In the genomic region with DNA sequence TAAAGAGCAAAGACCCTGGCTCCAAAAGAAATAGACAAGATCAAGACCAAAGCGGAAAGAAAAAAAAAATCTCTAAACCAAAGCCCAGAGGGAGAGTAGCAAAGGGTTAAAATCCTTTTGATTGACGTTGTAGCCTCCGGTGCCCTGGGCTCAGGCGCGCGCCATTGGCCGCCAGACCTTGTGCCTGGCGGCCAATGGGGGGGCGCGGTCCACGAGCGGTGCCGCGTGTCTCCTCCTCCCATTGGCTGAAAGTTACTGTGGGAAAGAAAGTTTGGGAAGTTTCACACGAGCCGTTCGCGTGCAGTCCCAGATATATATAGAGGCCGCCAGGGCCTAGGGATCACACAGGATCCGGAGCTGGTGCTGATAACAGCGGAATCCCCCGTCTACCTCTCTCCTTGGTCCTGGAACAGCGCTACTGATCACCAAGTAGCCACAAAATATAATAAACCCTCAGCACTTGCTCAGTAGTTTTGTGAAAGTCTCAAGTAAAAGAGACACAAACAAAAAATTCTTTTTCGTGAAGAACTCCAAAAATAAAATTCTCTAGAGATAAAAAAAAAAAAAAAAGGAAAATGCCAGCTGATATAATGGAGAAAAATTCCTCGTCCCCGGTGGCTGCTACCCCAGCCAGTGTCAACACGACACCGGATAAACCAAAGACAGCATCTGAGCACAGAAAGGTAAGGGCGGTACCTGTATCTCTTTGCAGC, we compare ENCODE assay signal across 9 cellular contexts. TPM values are rescaled to one million over a fixed set of nuclear protein-coding genes. Genes with fewer than 3 reads are reported as not detected.
DNase-seq lines count a peak whose midpoint lies in the region; ATAC-seq and TF ChIP-seq lines count a peak whose summit lies in the region.
"Had no signal": no experiment of that assay in that cellular context is flagged by ENCODE, and none has a peak within 500 bp of the region (broad histone marks: within the 10 kb centered on the region; RNA-seq: fewer than 3 reads in every experiment).

A gene with protein sequence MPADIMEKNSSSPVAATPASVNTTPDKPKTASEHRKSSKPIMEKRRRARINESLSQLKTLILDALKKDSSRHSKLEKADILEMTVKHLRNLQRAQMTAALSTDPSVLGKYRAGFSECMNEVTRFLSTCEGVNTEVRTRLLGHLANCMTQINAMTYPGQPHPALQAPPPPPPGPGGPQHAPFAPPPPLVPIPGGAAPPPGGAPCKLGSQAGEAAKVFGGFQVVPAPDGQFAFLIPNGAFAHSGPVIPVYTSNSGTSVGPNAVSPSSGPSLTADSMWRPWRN (plus strand): TSS at position 343 of the 713 bp plus-strand sequence. CDS start 233 bp downstream, at position 576.

- DNase-seq in CD4-positive, alpha-beta memory T cell = peak in 4 of 5 donors; percentile 33 to 61 (median 39)
- DNase-seq in LNCaP clone FGC (ENCODE audit: low read depth) = peak; percentile 90
- DNase-seq in RPMI7951 (ENCODE audit: low read depth) = peak; percentile 98
- DNase-seq in ascending aorta (ENCODE audit: low spot score in 2 of 2) = peak; percentile 81 to 97
- peak; percentile 92 to 96 for DNase-seq in heart right ventricle
- DNase-seq in osteoblast (ENCODE audit: insufficient read length, low spot score, missing footprints) = peak; percentile 100

- H3K9me3 Mint-ChIP-seq in CD4-positive, alpha-beta memory T cell = no peaks in the 10 kb centered on the region

- peak within 1 kb of the TSS; percentile 95 for H3K4me2 ChIP-seq in osteoblast (ENCODE audit: insufficient read depth, low read length)

- peaks cover 28 to 70% (median 41%) of the 10 kb centered on the region in 4 donors for H3K4me1 Mint-ChIP-seq in CD4-positive, alpha-beta memory T cell

- WGBS in heart right ventricle, 2 donors = 1% methylated on average over 29 of the region's 29 CpGs

- CTCF ChIA-PET in CD4-positive, alpha-beta memory T cell (lab: Charles Lee; ENCODE audit: partially characterized antibody) = interaction anchor here (0.7 to 1.5 kb wide), 3 partner anchors 76 to 355 kb away, joined by 3 to 6 read pairs (median 3); no protein-coding TSS in a partner anchor

- peaks cover 24% of the 10 kb centered on the region for H3K27me3 ChIP-seq in CD4-positive, alpha-beta memory T cell (ENCODE audit: insufficient read depth, low read length)
- H3K27me3 ChIP-seq in ascending aorta (no peaks in the 10 kb centered on the region), heart right ventricle (peaks cover 0 to 94% (median 0%) of the 10 kb centered on the region in 7 donors), osteoblast (ENCODE audit: insufficient read depth, low read length) (no peaks in the 10 kb centered on the region)

- H3K9me3 ChIP-seq in CD4-positive, alpha-beta memory T cell (ENCODE audit: control insufficient read depth in 1 of 2, low read length in 2 of 2) = no peaks in the 10 kb centered on the region
- no peaks in the 10 kb centered on the region for H3K9me3 ChIP-seq in ascending aorta
- H3K9me3 ChIP-seq in heart right ventricle = no peaks in the 10 kb centered on the region
- no peaks in the 10 kb centered on the region for H3K9me3 ChIP-seq in osteoblast (ENCODE audit: low read depth, low read length)

- peaks cover 47% of the 10 kb centered on the region for H3K4me1 ChIP-seq in CD4-positive, alpha-beta memory T cell (ENCODE audit: insufficient read depth, low read length)
- peaks cover 3 to 32% of the 10 kb centered on the region in 2 donors for H3K4me1 ChIP-seq in ascending aorta
- peaks cover 7 to 80% (median 60%) of the 10 kb centered on the region in 9 donors for H3K4me1 ChIP-seq in heart right ventricle
- H3K4me1 ChIP-seq in osteoblast (ENCODE audit: insufficient read depth, low read length) = peaks cover 38% of the 10 kb centered on the region

- H3K27ac ChIP-seq in CD4-positive, alpha-beta memory T cell (ENCODE audit: low read depth, low read length) = no peak within 1 kb of the TSS
- H3K27ac ChIP-seq in ascending aorta (peak within 1 kb of the TSS; percentile 96 to 98), heart right ventricle (peak within 1 kb of the TSS; percentile 94 to 99 (median 96)), osteoblast (ENCODE audit: low read depth, low read length) (peak within 1 kb of the TSS; percentile 98)

- intact Hi-C loops in CD4-positive, alpha-beta memory T cell (cut with micrococcal nuclease) = loop anchor here (2.0 to 10.0 kb wide), 4 partner anchors 33 to 471 kb away; a partner anchor contains a TSS
- intact Hi-C loops in ascending aorta (cut with DNase I) (loop anchor here (2.0 to 10.0 kb wide), 3 partner anchors 351 to 1759 kb away; a partner anchor contains a TSS), heart right ventricle (cut with DNase I) (loop anchor here in 9 of 10 donors (1.0 to 10.0 kb wide), 16 partner anchors 61 to 469 kb away; no protein-coding TSS in a partner anchor)

- peak within 1 kb of the TSS; percentile 24 for H2AFZ ChIP-seq in osteoblast (ENCODE audit: low read length)

- H3K79me2 ChIP-seq in osteoblast (ENCODE audit: insufficient read depth, low read length) = peaks cover 2% of the 10 kb centered on the region

- H3K27ac Mint-ChIP-seq in CD4-positive, alpha-beta memory T cell = peak within 1 kb of the TSS; percentile 66 to 96 (median 92)

- H3K36me3 ChIP-seq in CD4-positive, alpha-beta memory T cell (ENCODE audit: insufficient read depth, low read length) = no peaks in the 10 kb centered on the region
- H3K36me3 ChIP-seq in ascending aorta = no peaks in the 10 kb centered on the region
- peaks cover 0 to 10% (median 0%) of the 10 kb centered on the region in 9 donors for H3K36me3 ChIP-seq in heart right ventricle
- no peaks in the 10 kb centered on the region for H3K36me3 ChIP-seq in osteoblast (ENCODE audit: insufficient read depth, low read length)

- H3K4me3 Mint-ChIP-seq in CD4-positive, alpha-beta memory T cell = peak within 1 kb of the TSS; percentile 78 to 97 (median 88)

- H4K20me1 ChIP-seq in osteoblast (ENCODE audit: insufficient read depth, low read length) = no peaks in the 10 kb centered on the region

- POLR2A ChIA-PET in CD4-positive, alpha-beta memory T cell (lab: Charles Lee; ENCODE audit: partially characterized antibody) = interaction anchor here (0.5 to 0.8 kb wide), 2 partner anchors 32 to 160 kb away, joined by 3 read pairs; no protein-coding TSS in a partner anchor

- peak; percentile 17 for ATAC-seq in GM19397 (IDR thresholded peaks at IDR 0.05; ENCODE audit: unreplicated experiment)
- peak; percentile 66 to 89 (median 81) for ATAC-seq in heart right ventricle
- no peak for ATAC-seq in GM21515 (IDR thresholded peaks at IDR 0.05; ENCODE audit: unreplicated experiment)

- peaks cover 39 to 50% of the 10 kb centered on the region in 2 donors for H3K27me3 Mint-ChIP-seq in CD4-positive, alpha-beta memory T cell

- TF ChIP-seq CTCF in LNCaP clone FGC (IDR thresholded peaks at IDR 0.05; ENCODE audit: control insufficient read depth, extremely low read depth, insufficient read depth) (no peak), ascending aorta (IDR thresholded peaks at IDR 0.05) (no peak), heart right ventricle (IDR thresholded peaks at IDR 0.05) (no peak), osteoblast (IDR thresholded peaks at IDR 0.05; ENCODE audit: extremely low read depth, low read depth, low read length) (no peak)

- peaks cover 0 to 5% of the 10 kb centered on the region in 2 donors for H3K36me3 Mint-ChIP-seq in CD4-positive, alpha-beta memory T cell

- H3K4me3 ChIP-seq in CD4-positive, alpha-beta memory T cell (ENCODE audit: low read length in 2 of 2) = peak within 1 kb of the TSS; percentile 51 to 57
- peak within 1 kb of the TSS; percentile 71 for H3K4me3 ChIP-seq in LNCaP clone FGC (ENCODE audit: low read depth, low read length)
- H3K4me3 ChIP-seq in ascending aorta = peak within 1 kb of the TSS; percentile 80 to 87
- H3K4me3 ChIP-seq in heart right ventricle = peak within 1 kb of the TSS; percentile 60 to 94 (median 76)
- H3K4me3 ChIP-seq in osteoblast (ENCODE audit: insufficient read depth, low read length) = peak within 1 kb of the TSS; percentile 80

RNA-seq across cellular contexts. Expression of the gene that starts here (rescaled TPM):
- total RNA-seq in CD4-positive, alpha-beta memory T cell = not detected
- under 1 TPM; 0.11 to 0.50 TPM for polyA plus RNA-seq in CD4-positive, alpha-beta memory T cell
- 38.2 and 52.5 TPM in 2 replicates for total RNA-seq in RPMI7951 (2014; rRNA removed; shearing (Covaris generic))
- 22.6 TPM for total RNA-seq in ascending aorta
- 10 to 100 TPM in 9 of 10 donors, 1 to 10 TPM in 1; 6.8 to 43.2 (median 22.0) TPM for total RNA-seq in heart right ventricle
- 10 to 100 TPM; 11.2 to 22.8 TPM for polyA plus RNA-seq in heart right ventricle
- 4.4 and 4.7 TPM in 2 replicates for total RNA-seq in osteoblast
- total RNA-seq: activated CD8-positive, alpha-beta memory T cell treated with anti-CD3 and anti-CD28 coated beads for 36 hours had no signal

Comparison
In these comparisons a context has a peak if more than half of its experiments do, and no peak if none do; other contexts are left out.
1. RNA of the gene that starts here (polyA plus RNA-seq): 11.2 to 22.8 TPM in heart right ventricle; 0.11 to 0.50 TPM in CD4-positive, alpha-beta memory T cell; every median in the first group is over 4 times any median in the second.
2. Peak in DNase-seq and H3K4me3 ChIP-seq in CD4-positive, alpha-beta memory T cell; RNA of the gene not detected or under 1 TPM.
3. DNase-seq: peak in every context shown above with its lines; median percentile 100 in osteoblast; 98 in RPMI7951; 94 in heart right ventricle; 90 in LNCaP clone FGC; 89 in ascending aorta; 39 in CD4-positive, alpha-beta memory T cell.
4. Peak in every context shown above with its lines, with median percentiles within 50 percentile points of each other: H3K4me3 ChIP-seq.